11 cellular contexts compared by ENCODE assay signal in genomic region chr13:94233401-94233800, GRCh38.
DNase-seq lines count a peak whose midpoint lies in the region; ATAC-seq, FAIRE-seq and TF ChIP-seq lines count a peak whose summit lies in the region.
"Had no signal": no experiment of that assay in that cellular context is flagged by ENCODE, and none has a peak within 500 bp of the region (broad histone marks: within the 10 kb centered on the region; RNA-seq: fewer than 3 reads in every experiment).

No MANE protein-coding gene starts in this region.

- no peaks in the 10 kb centered on the region for H3K27me3 ChIP-seq in adrenal gland
- no peaks in the 10 kb centered on the region for H3K27me3 ChIP-seq in left ventricle myocardium inferior (ENCODE audit: low read depth)
- no peaks in the 10 kb centered on the region for H3K27me3 ChIP-seq in skeletal muscle satellite cell (ENCODE audit: control insufficient read depth, insufficient read depth, low read length)
- H3K27me3 ChIP-seq: neural progenitor cell had no signal

- no peak for FAIRE-seq in GM19239 (lab: Jason Lieb, UNC)

- intact Hi-C loops in adrenal gland (cut with DNase I) (no loop called here), left ventricle myocardium inferior (cut with micrococcal nuclease) (loop anchor here (5.0 kb wide), 1 partner anchor 816 kb away; no protein-coding TSS in a partner anchor)

- DNase-seq in HFF-Myc (ENCODE audit: extremely low read depth, low read depth) = peak; percentile 69
- DNase-seq in adrenal gland = peak; percentile 42 to 72 (median 64)
- peak; percentile 20 for DNase-seq in left ventricle myocardium inferior
- DNase-seq in GM19239 (ENCODE audit: insufficient read length, low spot score) = no peak
- no peak for DNase-seq in NCI-H2029 (lab: John Stamatoyannopoulos, UW)
- DNase-seq: activated T-cell treated with anti-CD3 and anti-CD28 coated beads, Interleukin-2, amount 50 U/mL, for 24 hours; T-cell had no signal

- peaks cover 0 to 6% of the 10 kb centered on the region in 2 donors for H3K4me1 ChIP-seq in adrenal gland (replicated peaks in 1 of 2)
- H3K4me1 ChIP-seq in left ventricle myocardium inferior = no peaks in the 10 kb centered on the region
- peaks cover 36% of the 10 kb centered on the region for H3K4me1 ChIP-seq in skeletal muscle satellite cell (ENCODE audit: control insufficient read depth, insufficient read depth, low read length)
- H3K4me1 ChIP-seq: neural progenitor cell had no signal

- H3K36me3 ChIP-seq in adrenal gland (replicated peaks in 1 of 2) (no peaks in the 10 kb centered on the region), left ventricle myocardium inferior (no peaks in the 10 kb centered on the region), skeletal muscle satellite cell (ENCODE audit: insufficient read depth, low read length) (no peaks in the 10 kb centered on the region)
- H3K36me3 ChIP-seq: neural progenitor cell had no signal

- 14 to 30% (median 23%) methylated on average over 5 of the region's 5 CpGs for WGBS in adrenal gland, 4 donors

- no peak overlapping the region for H3K27ac ChIP-seq in adrenal gland
- no peak overlapping the region for H3K27ac ChIP-seq in left ventricle myocardium inferior (replicated peaks)
- H3K27ac ChIP-seq: neural progenitor cell had no signal

- H3K9me3 ChIP-seq in adrenal gland (replicated peaks in 1 of 3) (no peaks in the 10 kb centered on the region), left ventricle myocardium inferior (replicated peaks) (no peaks in the 10 kb centered on the region), skeletal muscle satellite cell (replicated peaks; ENCODE audit: low read length) (no peaks in the 10 kb centered on the region)

- H3K9ac ChIP-seq in skeletal muscle satellite cell (ENCODE audit: low read depth, low read length) = peak overlapping the region; percentile 59
- H3K9ac ChIP-seq: neural progenitor cell had no signal

- TF ChIP-seq CTCF in HFF-Myc (IDR thresholded peaks at IDR 0.05; ENCODE audit: low read depth, low read length, missing control alignments) (no peak), adrenal gland (IDR thresholded peaks at IDR 0.05) (no peak), left ventricle myocardium inferior (IDR thresholded peaks at IDR 0.05; ENCODE audit: borderline replicate concordance) (no peak)

- ATAC-seq in HG02588 (IDR thresholded peaks at IDR 0.05; ENCODE audit: unreplicated experiment) (no peak), HG02885 (IDR thresholded peaks at IDR 0.05; ENCODE audit: poor library complexity, unreplicated experiment) (no peak)
- ATAC-seq: T-cell had no signal

- H3K4me2 ChIP-seq in skeletal muscle satellite cell (ENCODE audit: low read length) = peak overlapping the region; percentile 42
- H3K4me2 ChIP-seq: neural progenitor cell had no signal

- TF ChIP-seq POLR2A in adrenal gland (IDR thresholded peaks at IDR 0.05) = no peak

- H3K4me3 ChIP-seq in HFF-Myc (replicated peaks; ENCODE audit: low read depth, low read length) = no peak overlapping the region
- peak overlapping the region in 1 of 4 donors; percentile 8 for H3K4me3 ChIP-seq in adrenal gland
- H3K4me3 ChIP-seq in left ventricle myocardium inferior = no peak overlapping the region
- H3K4me3 ChIP-seq in skeletal muscle satellite cell (ENCODE audit: low read length) = no peak overlapping the region
- H3K4me3 ChIP-seq: neural progenitor cell had no signal

Comparison
In these comparisons a context has a peak if more than half of its experiments do, and no peak if none do; other contexts are left out.
1. DNase-seq: peak in HFF-Myc (single experiment), adrenal gland (7 of 7) and left ventricle myocardium inferior (single experiment); none in GM19239 (single experiment) and NCI-H2029 (single experiment).